1 cellular context compared by ENCODE assay signal in the genomic region with DNA sequence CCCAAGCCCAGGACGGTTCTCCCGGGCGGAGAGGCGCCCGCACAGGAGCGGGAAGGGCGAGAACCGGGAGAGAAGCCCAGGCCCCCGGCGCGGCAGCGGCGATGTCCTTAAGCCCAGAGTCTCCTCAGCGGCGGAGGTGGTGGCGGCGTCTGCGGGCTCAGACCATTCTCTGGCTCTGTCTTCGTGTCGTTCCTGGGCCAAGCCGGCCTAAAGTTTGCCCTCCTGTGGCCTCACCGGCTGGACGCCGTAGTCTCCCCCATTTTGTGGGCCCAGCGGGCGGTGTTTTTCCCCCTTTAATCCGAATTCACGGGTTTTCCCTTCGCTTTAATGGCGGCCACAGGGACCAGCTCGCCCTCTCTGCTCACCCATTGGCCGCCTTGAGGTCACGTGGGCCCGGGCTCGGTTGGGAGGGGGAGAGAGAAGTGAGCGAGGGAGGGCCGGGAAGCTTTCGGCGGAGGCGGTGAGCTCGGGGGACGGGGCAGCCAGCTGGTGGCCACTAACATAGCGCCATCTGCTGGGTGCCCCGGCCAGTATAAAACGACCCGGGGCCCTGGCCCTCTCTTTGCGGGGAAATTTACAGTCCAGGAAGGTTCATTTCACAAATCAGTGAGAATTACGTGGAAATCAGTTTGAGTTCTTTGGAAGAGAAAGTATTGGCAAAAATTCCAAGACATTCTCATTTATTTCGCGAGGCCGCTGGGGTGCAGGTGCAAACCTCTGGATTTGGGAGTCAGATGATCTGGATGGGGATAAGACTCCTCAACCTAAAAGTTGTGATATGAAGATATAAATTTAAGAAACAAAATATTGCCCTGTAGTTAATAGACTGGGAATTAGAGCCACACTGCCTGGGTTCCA.
A peak's percentile ranks its signal among the peaks of the same experiment; 100 is the strongest.
TF ChIP-seq lines count a peak whose summit lies in the region.

No MANE protein-coding gene starts in this region.

TF ChIP-seq in HepG2, 621 proteins besides CTCF, POLR2A, EP300 and RAD21 (continued from another document and continues in another):
- TF ChIP-seq, protein P1, sequence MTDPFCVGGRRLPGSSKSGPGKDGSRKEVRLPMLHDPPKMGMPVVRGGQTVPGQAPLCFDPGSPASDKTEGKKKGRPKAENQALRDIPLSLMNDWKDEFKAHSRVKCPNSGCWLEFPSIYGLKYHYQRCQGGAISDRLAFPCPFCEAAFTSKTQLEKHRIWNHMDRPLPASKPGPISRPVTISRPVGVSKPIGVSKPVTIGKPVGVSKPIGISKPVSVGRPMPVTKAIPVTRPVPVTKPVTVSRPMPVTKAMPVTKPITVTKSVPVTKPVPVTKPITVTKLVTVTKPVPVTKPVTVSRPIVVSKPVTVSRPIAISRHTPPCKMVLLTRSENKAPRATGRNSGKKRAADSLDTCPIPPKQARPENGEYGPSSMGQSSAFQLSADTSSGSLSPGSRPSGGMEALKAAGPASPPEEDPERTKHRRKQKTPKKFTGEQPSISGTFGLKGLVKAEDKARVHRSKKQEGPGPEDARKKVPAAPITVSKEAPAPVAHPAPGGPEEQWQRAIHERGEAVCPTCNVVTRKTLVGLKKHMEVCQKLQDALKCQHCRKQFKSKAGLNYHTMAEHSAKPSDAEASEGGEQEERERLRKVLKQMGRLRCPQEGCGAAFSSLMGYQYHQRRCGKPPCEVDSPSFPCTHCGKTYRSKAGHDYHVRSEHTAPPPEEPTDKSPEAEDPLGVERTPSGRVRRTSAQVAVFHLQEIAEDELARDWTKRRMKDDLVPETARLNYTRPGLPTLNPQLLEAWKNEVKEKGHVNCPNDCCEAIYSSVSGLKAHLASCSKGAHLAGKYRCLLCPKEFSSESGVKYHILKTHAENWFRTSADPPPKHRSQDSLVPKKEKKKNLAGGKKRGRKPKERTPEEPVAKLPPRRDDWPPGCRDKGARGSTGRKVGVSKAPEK (CRISPR knock-in tag; IDR thresholded peaks at IDR 0.05; ENCODE audit: borderline replicate concordance): no peak
- 0 out of 2 replicates have a peak, but pooled peaks have one; percentile 46 for TF ChIP-seq MTF1 (CRISPR knock-in tag; IDR thresholded peaks at IDR 0.05)
- TF ChIP-seq, protein P2, sequence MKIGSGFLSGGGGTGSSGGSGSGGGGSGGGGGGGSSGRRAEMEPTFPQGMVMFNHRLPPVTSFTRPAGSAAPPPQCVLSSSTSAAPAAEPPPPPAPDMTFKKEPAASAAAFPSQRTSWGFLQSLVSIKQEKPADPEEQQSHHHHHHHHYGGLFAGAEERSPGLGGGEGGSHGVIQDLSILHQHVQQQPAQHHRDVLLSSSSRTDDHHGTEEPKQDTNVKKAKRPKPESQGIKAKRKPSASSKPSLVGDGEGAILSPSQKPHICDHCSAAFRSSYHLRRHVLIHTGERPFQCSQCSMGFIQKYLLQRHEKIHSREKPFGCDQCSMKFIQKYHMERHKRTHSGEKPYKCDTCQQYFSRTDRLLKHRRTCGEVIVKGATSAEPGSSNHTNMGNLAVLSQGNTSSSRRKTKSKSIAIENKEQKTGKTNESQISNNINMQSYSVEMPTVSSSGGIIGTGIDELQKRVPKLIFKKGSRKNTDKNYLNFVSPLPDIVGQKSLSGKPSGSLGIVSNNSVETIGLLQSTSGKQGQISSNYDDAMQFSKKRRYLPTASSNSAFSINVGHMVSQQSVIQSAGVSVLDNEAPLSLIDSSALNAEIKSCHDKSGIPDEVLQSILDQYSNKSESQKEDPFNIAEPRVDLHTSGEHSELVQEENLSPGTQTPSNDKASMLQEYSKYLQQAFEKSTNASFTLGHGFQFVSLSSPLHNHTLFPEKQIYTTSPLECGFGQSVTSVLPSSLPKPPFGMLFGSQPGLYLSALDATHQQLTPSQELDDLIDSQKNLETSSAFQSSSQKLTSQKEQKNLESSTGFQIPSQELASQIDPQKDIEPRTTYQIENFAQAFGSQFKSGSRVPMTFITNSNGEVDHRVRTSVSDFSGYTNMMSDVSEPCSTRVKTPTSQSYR (CRISPR knock-in tag; IDR thresholded peaks at IDR 0.05; ENCODE audit: borderline replicate concordance): no peak
- peak; percentile 74 for TF ChIP-seq SMC3 (IDR thresholded peaks at IDR 0.05; ENCODE audit: low read length)
- peak; percentile 69 for TF ChIP-seq JARID2 (CRISPR knock-in tag; IDR thresholded peaks at IDR 0.05; ENCODE audit: insufficient replicate concordance)
- TF ChIP-seq ZNF337 (CRISPR knock-in tag; IDR thresholded peaks at IDR 0.05; ENCODE audit: borderline replicate concordance, low read depth): no peak
- peak; percentile 62 for TF ChIP-seq CBX1 (IDR thresholded peaks at IDR 0.05; ENCODE audit: low read depth)
- TF ChIP-seq SKI (IDR thresholded peaks at IDR 0.05; ENCODE audit: partially characterized antibody): no peak
- no peak for TF ChIP-seq ZNF629 (CRISPR knock-in tag; conservative IDR thresholded peaks at IDR 0.05)
- TF ChIP-seq, protein P3, sequence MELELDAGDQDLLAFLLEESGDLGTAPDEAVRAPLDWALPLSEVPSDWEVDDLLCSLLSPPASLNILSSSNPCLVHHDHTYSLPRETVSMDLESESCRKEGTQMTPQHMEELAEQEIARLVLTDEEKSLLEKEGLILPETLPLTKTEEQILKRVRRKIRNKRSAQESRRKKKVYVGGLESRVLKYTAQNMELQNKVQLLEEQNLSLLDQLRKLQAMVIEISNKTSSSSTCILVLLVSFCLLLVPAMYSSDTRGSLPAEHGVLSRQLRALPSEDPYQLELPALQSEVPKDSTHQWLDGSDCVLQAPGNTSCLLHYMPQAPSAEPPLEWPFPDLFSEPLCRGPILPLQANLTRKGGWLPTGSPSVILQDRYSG (CRISPR knock-in tag; IDR thresholded peaks at IDR 0.05): peak; percentile 44; the same call in 1 of the 2 replicates
- TF ChIP-seq, protein P4, sequence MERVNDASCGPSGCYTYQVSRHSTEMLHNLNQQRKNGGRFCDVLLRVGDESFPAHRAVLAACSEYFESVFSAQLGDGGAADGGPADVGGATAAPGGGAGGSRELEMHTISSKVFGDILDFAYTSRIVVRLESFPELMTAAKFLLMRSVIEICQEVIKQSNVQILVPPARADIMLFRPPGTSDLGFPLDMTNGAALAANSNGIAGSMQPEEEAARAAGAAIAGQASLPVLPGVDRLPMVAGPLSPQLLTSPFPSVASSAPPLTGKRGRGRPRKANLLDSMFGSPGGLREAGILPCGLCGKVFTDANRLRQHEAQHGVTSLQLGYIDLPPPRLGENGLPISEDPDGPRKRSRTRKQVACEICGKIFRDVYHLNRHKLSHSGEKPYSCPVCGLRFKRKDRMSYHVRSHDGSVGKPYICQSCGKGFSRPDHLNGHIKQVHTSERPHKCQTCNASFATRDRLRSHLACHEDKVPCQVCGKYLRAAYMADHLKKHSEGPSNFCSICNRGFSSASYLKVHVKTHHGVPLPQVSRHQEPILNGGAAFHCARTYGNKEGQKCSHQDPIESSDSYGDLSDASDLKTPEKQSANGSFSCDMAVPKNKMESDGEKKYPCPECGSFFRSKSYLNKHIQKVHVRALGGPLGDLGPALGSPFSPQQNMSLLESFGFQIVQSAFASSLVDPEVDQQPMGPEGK (CRISPR knock-in tag; IDR thresholded peaks at IDR 0.05): peak; percentile 87
- TF ChIP-seq MAFK (conservative IDR thresholded peaks at IDR 0.05 in 1 of 2, IDR thresholded peaks at IDR 0.05 in 1 of 2; ENCODE audit: low read length in 2 of 2): no peak
- TF ChIP-seq PCBP2 (optimal IDR thresholded peaks at IDR 0.05; ENCODE audit: low read depth, low read length, poor library complexity, severe bottlenecking): no peak
- TF ChIP-seq, protein P5, sequence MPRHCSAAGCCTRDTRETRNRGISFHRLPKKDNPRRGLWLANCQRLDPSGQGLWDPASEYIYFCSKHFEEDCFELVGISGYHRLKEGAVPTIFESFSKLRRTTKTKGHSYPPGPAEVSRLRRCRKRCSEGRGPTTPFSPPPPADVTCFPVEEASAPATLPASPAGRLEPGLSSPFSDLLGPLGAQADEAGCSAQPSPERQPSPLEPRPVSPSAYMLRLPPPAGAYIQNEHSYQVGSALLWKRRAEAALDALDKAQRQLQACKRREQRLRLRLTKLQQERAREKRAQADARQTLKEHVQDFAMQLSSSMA (CRISPR knock-in tag; IDR thresholded peaks at IDR 0.05): no peak
- TF ChIP-seq, protein P6, sequence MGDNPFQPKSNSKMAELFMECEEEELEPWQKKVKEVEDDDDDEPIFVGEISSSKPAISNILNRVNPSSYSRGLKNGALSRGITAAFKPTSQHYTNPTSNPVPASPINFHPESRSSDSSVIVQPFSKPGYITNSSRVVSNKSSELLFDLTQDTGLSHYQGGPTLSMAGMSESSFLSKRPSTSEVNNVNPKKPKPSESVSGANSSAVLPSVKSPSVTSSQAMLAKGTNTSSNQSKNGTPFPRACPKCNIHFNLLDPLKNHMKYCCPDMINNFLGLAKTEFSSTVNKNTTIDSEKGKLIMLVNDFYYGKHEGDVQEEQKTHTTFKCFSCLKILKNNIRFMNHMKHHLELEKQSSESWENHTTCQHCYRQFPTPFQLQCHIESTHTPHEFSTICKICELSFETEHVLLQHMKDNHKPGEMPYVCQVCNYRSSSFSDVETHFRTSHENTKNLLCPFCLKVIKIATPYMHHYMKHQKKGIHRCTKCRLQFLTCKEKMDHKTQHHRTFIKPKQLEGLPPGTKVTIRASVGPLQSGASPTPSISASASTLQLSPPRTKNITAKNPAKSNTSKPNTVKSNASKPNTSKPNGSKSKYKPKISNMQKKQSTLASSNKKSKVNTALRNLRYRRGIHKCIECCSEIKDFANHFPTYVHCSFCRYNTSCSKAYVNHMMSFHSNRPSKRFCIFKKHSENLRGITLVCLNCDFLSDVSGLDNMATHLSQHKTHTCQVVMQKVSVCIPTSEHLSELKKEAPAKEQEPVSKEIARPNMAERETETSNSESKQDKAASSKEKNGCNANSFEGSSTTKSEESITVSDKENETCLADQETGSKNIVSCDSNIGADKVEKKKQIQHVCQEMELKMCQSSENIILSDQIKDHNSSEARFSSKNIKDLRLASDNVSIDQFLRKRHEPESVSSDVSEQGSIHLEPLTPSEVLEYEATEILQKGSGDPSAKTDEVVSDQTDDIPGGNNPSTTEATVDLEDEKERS (CRISPR knock-in tag; IDR thresholded peaks at IDR 0.05): peak; percentile 59; the same call in 1 of the 2 replicates
- no peak for TF ChIP-seq KDM6A (CRISPR knock-in tag; IDR thresholded peaks at IDR 0.05; ENCODE audit: low read depth)
- 0 out of 2 replicates have a peak, but pooled peaks have one; percentile 42 for TF ChIP-seq ZNF546 (CRISPR knock-in tag; conservative IDR thresholded peaks at IDR 0.05)
- 0 out of 2 replicates have a peak, but pooled peaks have one; percentile 9 for TF ChIP-seq JUN (CRISPR knock-in tag; IDR thresholded peaks at IDR 0.05)
- TF ChIP-seq GLI4 (CRISPR knock-in tag; IDR thresholded peaks at IDR 0.05; ENCODE audit: borderline replicate concordance): peak; percentile 40; the same call in 1 of the 2 replicates
- peak; percentile 76 for TF ChIP-seq ZNF709 (CRISPR knock-in tag; IDR thresholded peaks at IDR 0.05)
- no peak; the same call in 1 of the 2 replicates for TF ChIP-seq HOXD1 (CRISPR knock-in tag; IDR thresholded peaks at IDR 0.05)
- no peak for TF ChIP-seq RARG (CRISPR knock-in tag; IDR thresholded peaks at IDR 0.05; ENCODE audit: low read depth)
- no peak for TF ChIP-seq NONO (IDR thresholded peaks at IDR 0.05)
- 0 out of 2 replicates have a peak, but pooled peaks have one; percentile 26 for TF ChIP-seq NONO (CRISPR knock-in tag; conservative IDR thresholded peaks at IDR 0.05)
- peak; percentile 81 for TF ChIP-seq PITX1 (CRISPR knock-in tag; IDR thresholded peaks at IDR 0.05)
- TF ChIP-seq DPF2 (CRISPR knock-in tag; IDR thresholded peaks at IDR 0.05; ENCODE audit: borderline replicate concordance, low read depth): no peak
- TF ChIP-seq, protein P7, sequence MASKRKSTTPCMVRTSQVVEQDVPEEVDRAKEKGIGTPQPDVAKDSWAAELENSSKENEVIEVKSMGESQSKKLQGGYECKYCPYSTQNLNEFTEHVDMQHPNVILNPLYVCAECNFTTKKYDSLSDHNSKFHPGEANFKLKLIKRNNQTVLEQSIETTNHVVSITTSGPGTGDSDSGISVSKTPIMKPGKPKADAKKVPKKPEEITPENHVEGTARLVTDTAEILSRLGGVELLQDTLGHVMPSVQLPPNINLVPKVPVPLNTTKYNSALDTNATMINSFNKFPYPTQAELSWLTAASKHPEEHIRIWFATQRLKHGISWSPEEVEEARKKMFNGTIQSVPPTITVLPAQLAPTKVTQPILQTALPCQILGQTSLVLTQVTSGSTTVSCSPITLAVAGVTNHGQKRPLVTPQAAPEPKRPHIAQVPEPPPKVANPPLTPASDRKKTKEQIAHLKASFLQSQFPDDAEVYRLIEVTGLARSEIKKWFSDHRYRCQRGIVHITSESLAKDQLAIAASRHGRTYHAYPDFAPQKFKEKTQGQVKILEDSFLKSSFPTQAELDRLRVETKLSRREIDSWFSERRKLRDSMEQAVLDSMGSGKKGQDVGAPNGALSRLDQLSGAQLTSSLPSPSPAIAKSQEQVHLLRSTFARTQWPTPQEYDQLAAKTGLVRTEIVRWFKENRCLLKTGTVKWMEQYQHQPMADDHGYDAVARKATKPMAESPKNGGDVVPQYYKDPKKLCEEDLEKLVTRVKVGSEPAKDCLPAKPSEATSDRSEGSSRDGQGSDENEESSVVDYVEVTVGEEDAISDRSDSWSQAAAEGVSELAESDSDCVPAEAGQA (IDR thresholded peaks at IDR 0.05; ENCODE audit: low read depth): peak; percentile 70; the same call in 1 of the 2 replicates
- TF ChIP-seq, protein P7 (CRISPR knock-in tag; IDR thresholded peaks at IDR 0.05; ENCODE audit: borderline replicate concordance): no peak
- TF ChIP-seq HDAC1 (CRISPR knock-in tag; IDR thresholded peaks at IDR 0.05): peak; percentile 75
- TF ChIP-seq IKZF4 (CRISPR knock-in tag; IDR thresholded peaks at IDR 0.05; ENCODE audit: borderline replicate concordance, low read depth, not compliant biosample characterization): no peak
- TF ChIP-seq HIVEP1 (CRISPR knock-in tag; IDR thresholded peaks at IDR 0.05): peak; percentile 89
- TF ChIP-seq TGIF2 (CRISPR knock-in tag; IDR thresholded peaks at IDR 0.05): peak; percentile 89
- TF ChIP-seq NBN (conservative IDR thresholded peaks at IDR 0.05): no peak
- peak; percentile 86; the same call in 1 of the 2 replicates for TF ChIP-seq TSC22D2 (CRISPR knock-in tag; IDR thresholded peaks at IDR 0.05; ENCODE audit: borderline replicate concordance)
- peak; percentile 48; the same call in 1 of the 2 replicates for TF ChIP-seq CBX5 (CRISPR knock-in tag; IDR thresholded peaks at IDR 0.05; ENCODE audit: borderline replicate concordance)
- no peak for TF ChIP-seq CEBPB (IDR thresholded peaks at IDR 0.05; ENCODE audit: borderline replicate concordance, low read depth, low read length)
- no peak; the same call in 1 of the 2 replicates for TF ChIP-seq ZNF557 (CRISPR knock-in tag; IDR thresholded peaks at IDR 0.05)
